Comparison of ENCODE assay signal across 8 cellular contexts in genomic region chr7:100584046-100584676, GRCh38. TPM values are rescaled to one million over a fixed set of nuclear protein-coding genes. Genes with fewer than 3 reads are reported as not detected.
DNase-seq lines count a peak whose midpoint lies in the region; ATAC-seq and TF ChIP-seq lines count a peak whose summit lies in the region.

No MANE protein-coding gene starts in this region.

- DNase-seq in H7 (no peak), SK-N-MC (ENCODE audit: low read depth, low spot score) (no peak), fibroblast of lung (ENCODE audit: low read depth in 2 of 2) (peak in 1 of 2 donors; percentile 81), retinal pigment epithelial cell (ENCODE audit: low read depth) (no peak), KG1 (lab: John Stamatoyannopoulos, UW) (no peak), mesenteric fat pad (ENCODE audit: low spot score) (no peak)
- DNase-seq in activated CD8-positive, alpha-beta memory T cell treated with anti-CD3 and anti-CD28 coated beads, Interleukin-2, amount 50 U/mL, for 48 hours, result no peak

- H2AFZ ChIP-seq in fibroblast of lung (ENCODE audit: low read length), result no peak overlapping the region

- H3K9me3 ChIP-seq in SK-N-MC (ENCODE audit: low read depth, low read length), result no peaks in the 10 kb centered on the region
- no peaks in the 10 kb centered on the region for H3K9me3 ChIP-seq in fibroblast of lung (ENCODE audit: control insufficient read depth, insufficient read depth, low read depth, low read length)

- H3K9ac ChIP-seq in SK-N-MC (ENCODE audit: insufficient read length) (no peak overlapping the region), fibroblast of lung (ENCODE audit: insufficient read depth, low read length) (peak overlapping the region; percentile 80)

- ATAC-seq in HG02970 (IDR thresholded peaks at IDR 0.05; ENCODE audit: low FRiP score, unreplicated experiment), result no peak

- H4K20me1 ChIP-seq in fibroblast of lung (ENCODE audit: control insufficient read depth, extremely low read depth, insufficient read depth, low read length), result no peaks in the 10 kb centered on the region

- H3K36me3 ChIP-seq in H7 (replicated peaks; ENCODE audit: control insufficient read depth, insufficient read depth, low read length) (peaks cover 21% of the 10 kb centered on the region), SK-N-MC (ENCODE audit: insufficient read depth, low read length) (peaks cover 26% of the 10 kb centered on the region), fibroblast of lung (ENCODE audit: control insufficient read depth, insufficient read depth, low read length) (peaks cover 24% of the 10 kb centered on the region)

- peak overlapping the region; percentile 91 for H3K4me2 ChIP-seq in fibroblast of lung (ENCODE audit: extremely low read depth, insufficient read depth, low read length)

- peaks cover 9% of the 10 kb centered on the region for H3K4me1 ChIP-seq in fibroblast of lung (ENCODE audit: control insufficient read depth, extremely low read depth, insufficient read depth, low read length)

- TF ChIP-seq CTCF in fibroblast of lung (conservative IDR thresholded peaks at IDR 0.05 in 1 of 2, IDR thresholded peaks at IDR 0.05 in 1 of 2; ENCODE audit: low read depth in 1 of 2, low read length in 2 of 2), result no peak
- no peak for TF ChIP-seq CTCF in retinal pigment epithelial cell (conservative IDR thresholded peaks at IDR 0.05; ENCODE audit: low read depth, low read length)

- no peaks in the 10 kb centered on the region for H3K27me3 ChIP-seq in H7 (ENCODE audit: control insufficient read depth, insufficient read depth, low read length)
- no peaks in the 10 kb centered on the region for H3K27me3 ChIP-seq in fibroblast of lung (ENCODE audit: control insufficient read depth, insufficient read depth, low read length)

- H3K4me3 ChIP-seq in H7 (ENCODE audit: insufficient read depth, low read depth, low read length), result peak overlapping the region; percentile 98
- peak overlapping the region; percentile 98 for H3K4me3 ChIP-seq in SK-N-MC
- peak overlapping the region; percentile 76 to 98 (median 86) for H3K4me3 ChIP-seq in fibroblast of lung (replicated peaks in 1 of 4; ENCODE audit: control extremely low read depth in 1 of 4, insufficient read depth in 1 of 4, low read depth in 3 of 4, low read length in 4 of 4)
- peak overlapping the region; percentile 91 for H3K4me3 ChIP-seq in retinal pigment epithelial cell (ENCODE audit: low read length)

- peaks cover 43% of the 10 kb centered on the region for H3K79me2 ChIP-seq in fibroblast of lung (ENCODE audit: control insufficient read depth, insufficient read depth, low read length)

- H3K27ac ChIP-seq in SK-N-MC (no peak overlapping the region), fibroblast of lung (ENCODE audit: insufficient read depth, low read length) (peak overlapping the region; percentile 83)

RNA-seq across cellular contexts. Expression of gene LRCH4, which starts 1.8 kb away (rescaled TPM):
- 24.2 and 25.1 TPM in 2 replicates for total RNA-seq in H7 (2014; rRNA removed; shearing (Covaris generic))
- 5.6 and 7.3 TPM in 2 replicates for total RNA-seq in fibroblast of lung
- polyA plus RNA-seq in fibroblast of lung, result 9.6 and 11.6 TPM in 2 replicates
- polyA plus RNA-seq in fibroblast of lung (2012), result 19.6 and 20.6 TPM in 2 replicates
- polyA minus RNA-seq in fibroblast of lung (ENCODE audit: low replicate concordance), result 13.6 and 15.3 TPM in 2 replicates
- total RNA-seq in mesenteric fat pad, result 41.8 TPM

RNA-seq across cellular contexts. Expression of gene FBXO24, which starts 2.0 kb away (rescaled TPM):
- 0.94 and 1.7 TPM in 2 replicates for total RNA-seq in H7 (2014; rRNA removed; shearing (Covaris generic))
- total RNA-seq in fibroblast of lung (0.33 and 0.51 TPM in 2 replicates), mesenteric fat pad (not detected)
- polyA plus RNA-seq in fibroblast of lung, result 0.23 and 0.32 TPM in 2 replicates
- polyA plus RNA-seq in fibroblast of lung (2012), result 0.27 and 0.33 TPM in 2 replicates
- 1.1 TPM in 1 of 2 replicates, not detected in the other for polyA minus RNA-seq in fibroblast of lung (ENCODE audit: low replicate concordance)

RNA-seq across cellular contexts. Expression of gene SAP25, which starts 10.5 kb away (rescaled TPM):
- total RNA-seq in H7 (2014; rRNA removed; shearing (Covaris generic)), result 1.3 and 2.4 TPM in 2 replicates
- total RNA-seq in fibroblast of lung (not detected in 2 replicates), mesenteric fat pad (2.3 TPM)
- polyA plus RNA-seq in fibroblast of lung, result 0.22 TPM in 1 of 2 replicates, not detected in the other
- 0.21 TPM in 1 of 2 replicates, not detected in the other for polyA plus RNA-seq in fibroblast of lung (2012)
- not detected in 2 replicates for polyA minus RNA-seq in fibroblast of lung (ENCODE audit: low replicate concordance)

RNA-seq across cellular contexts. Expression of gene PCOLCE, which starts 18.0 kb away (rescaled TPM):
- total RNA-seq in H7 (2014; rRNA removed; shearing (Covaris generic)), result 22.5 and 24.1 TPM in 2 replicates
- total RNA-seq in fibroblast of lung, result 116 and 128 TPM in 2 replicates
- 176 and 211 TPM in 2 replicates for polyA plus RNA-seq in fibroblast of lung
- polyA plus RNA-seq in fibroblast of lung (2012), result 521 and 677 TPM in 2 replicates
- polyA minus RNA-seq in fibroblast of lung (ENCODE audit: low replicate concordance), result 250 and 558 TPM in 2 replicates
- 66.4 TPM for total RNA-seq in mesenteric fat pad

RNA-seq across cellular contexts. Expression of gene MOSPD3, which starts 28.2 kb away (rescaled TPM):
- 18.6 and 21.8 TPM in 2 replicates for total RNA-seq in H7 (2014; rRNA removed; shearing (Covaris generic))
- 3.9 and 5.9 TPM in 2 replicates for total RNA-seq in fibroblast of lung
- polyA plus RNA-seq in fibroblast of lung, result 12.8 and 13.8 TPM in 2 replicates
- polyA plus RNA-seq in fibroblast of lung (2012), result 21.3 and 22.2 TPM in 2 replicates
- polyA minus RNA-seq in fibroblast of lung (ENCODE audit: low replicate concordance), result 22.3 and 32.0 TPM in 2 replicates
- total RNA-seq in mesenteric fat pad, result 12.9 TPM
